In the genomic region with DNA sequence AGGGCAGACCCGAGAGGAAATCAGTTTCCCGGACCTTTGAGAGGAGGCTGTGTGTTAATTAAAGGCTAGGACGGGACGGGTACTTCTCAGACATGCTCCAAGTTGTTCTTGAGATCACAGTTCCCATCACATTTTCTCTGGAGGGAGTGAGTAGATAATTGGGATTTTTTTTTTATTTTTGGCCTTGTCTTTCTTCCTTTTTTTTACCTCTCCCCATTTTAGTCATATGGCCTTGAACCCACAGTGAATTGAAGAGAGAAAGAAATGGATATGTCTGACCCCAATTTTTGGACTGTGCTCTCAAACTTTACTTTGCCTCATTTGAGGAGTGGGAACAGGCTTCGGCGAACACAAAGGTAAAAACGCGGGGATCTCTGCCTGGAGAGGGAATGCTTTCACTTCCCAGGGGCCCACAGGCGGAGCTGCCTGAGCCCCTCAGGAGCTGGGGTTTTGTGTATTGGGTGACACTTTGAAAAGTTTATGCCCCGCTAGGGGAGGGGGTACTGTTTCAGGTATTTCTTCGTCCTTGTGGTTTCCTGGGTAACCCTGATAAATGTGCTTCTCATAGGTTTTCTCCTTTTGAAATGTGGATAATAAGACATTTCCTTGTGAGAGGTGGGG, we compare ENCODE assay signal across 8 cellular contexts.
DNase-seq lines count a peak whose midpoint lies in the region; ATAC-seq and TF ChIP-seq lines count a peak whose summit lies in the region.

No MANE protein-coding gene starts in this region.

- H3K4me3 ChIP-seq in GM12865 (ENCODE audit: low read depth, low read length), result peak overlapping the region; percentile 52; the same call in 1 of the 2 replicates
- peak overlapping the region; percentile 93 for H3K4me3 ChIP-seq in WERI-Rb-1 (ENCODE audit: low read depth, low read length)
- peak overlapping the region; percentile 66 for H3K4me3 ChIP-seq in fibroblast of the aortic adventitia (ENCODE audit: low read depth, low read length)
- peak overlapping the region; percentile 73 for H3K4me3 ChIP-seq in retinal pigment epithelial cell (ENCODE audit: low read length)

- H3K27ac ChIP-seq in WERI-Rb-1, result peak overlapping the region; percentile 72

- no peaks in the 10 kb centered on the region for H3K27me3 ChIP-seq in WERI-Rb-1 (ENCODE audit: insufficient read depth, low read depth, severe bottlenecking)

- no peak for DNase-seq in GM12865 (ENCODE audit: low read depth)
- DNase-seq in WERI-Rb-1, result no peak
- no peak for DNase-seq in fibroblast of the aortic adventitia (ENCODE audit: low read depth)
- no peak for DNase-seq in retinal pigment epithelial cell (ENCODE audit: low read depth)
- DNase-seq in GDM1 (lab: John Stamatoyannopoulos, UW), result no peak

- no peak for ATAC-seq in HG03442 (IDR thresholded peaks at IDR 0.05; ENCODE audit: unreplicated experiment)
- ATAC-seq in HG03095 (IDR thresholded peaks at IDR 0.05; ENCODE audit: unreplicated experiment), result no peak
- ATAC-seq in GM18519 (IDR thresholded peaks at IDR 0.05; ENCODE audit: low FRiP score, unreplicated experiment), result no peak

- H3K36me3 ChIP-seq in WERI-Rb-1, result no peaks in the 10 kb centered on the region

- no peaks in the 10 kb centered on the region for H3K9me3 ChIP-seq in WERI-Rb-1 (ENCODE audit: severe bottlenecking)

- TF ChIP-seq CTCF in GM12865 (IDR thresholded peaks at IDR 0.05; ENCODE audit: insufficient read depth, low read depth, low read length, missing control alignments), result no peak
- no peak for TF ChIP-seq CTCF in WERI-Rb-1 (IDR thresholded peaks at IDR 0.05; ENCODE audit: low read depth, low read length)
- no peak for TF ChIP-seq CTCF in fibroblast of the aortic adventitia (IDR thresholded peaks at IDR 0.05; ENCODE audit: insufficient read depth, low read length)
- no peak for TF ChIP-seq CTCF in retinal pigment epithelial cell (conservative IDR thresholded peaks at IDR 0.05; ENCODE audit: low read depth, low read length)
